In the genomic region with DNA sequence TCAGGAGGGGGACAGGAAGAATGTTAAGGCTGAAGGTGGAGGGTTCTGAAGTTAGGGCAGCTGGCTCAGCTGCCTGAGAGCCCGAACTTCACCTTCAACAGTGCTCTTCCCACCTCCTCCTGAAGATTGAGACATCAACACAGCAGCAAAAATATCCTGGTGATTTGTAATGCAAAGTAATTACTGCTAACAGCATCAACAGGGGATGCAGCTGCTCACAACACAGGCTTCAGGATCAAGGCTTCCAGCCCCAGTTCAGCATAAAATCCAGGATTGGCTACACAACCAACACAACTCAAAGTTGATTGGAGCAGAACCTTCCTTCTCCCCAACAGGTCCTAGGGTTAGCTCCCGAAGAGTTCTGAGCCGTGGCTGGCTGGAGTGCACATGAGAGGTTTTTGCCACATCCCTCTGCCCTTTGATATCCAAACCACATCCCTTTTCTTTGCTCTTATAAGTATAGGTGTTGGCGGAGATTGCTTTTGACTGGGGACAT, we compare ENCODE assay signal across 1 cellular context.
TF ChIP-seq lines count a peak whose summit lies in the region.

No MANE protein-coding gene starts in this region.

TF ChIP-seq in endothelial cell of umbilical vein, 7 proteins besides CTCF, POLR2A, EP300 and RAD21:
- TF ChIP-seq MYC (IDR thresholded peaks at IDR 0.05; ENCODE audit: low read depth, low read length) (no peak), EZH2 (IDR thresholded peaks at IDR 0.05; ENCODE audit: borderline replicate concordance, low read depth, low read length, severe bottlenecking) (no peak)
- TF ChIP-seq, protein P1, sequence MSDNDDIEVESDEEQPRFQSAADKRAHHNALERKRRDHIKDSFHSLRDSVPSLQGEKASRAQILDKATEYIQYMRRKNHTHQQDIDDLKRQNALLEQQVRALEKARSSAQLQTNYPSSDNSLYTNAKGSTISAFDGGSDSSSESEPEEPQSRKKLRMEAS (IDR thresholded peaks at IDR 0.05; ENCODE audit: insufficient read depth, insufficient read length), result no peak
TF ChIP-seq in endothelial cell of umbilical vein: peak in this region for 0.
